Comparison of ENCODE assay signal across 8 cellular contexts in genomic region chr2:54454922-54455583, GRCh38. TPM values are rescaled to one million over a fixed set of nuclear protein-coding genes. Genes with fewer than 3 reads are reported as not detected.
DNase-seq lines count a peak whose midpoint lies in the region; TF ChIP-seq lines count a peak whose summit lies in the region.

No MANE protein-coding gene starts in this region.

- DNase-seq in AG10803 (ENCODE audit: low read depth) (no peak), MM.1S (peak; percentile 51), caudate nucleus (lab: John Stamatoyannopoulos, UW) (peak in 26 of 61 donors; percentile 23 to 76 (median 58)), lower leg skin (ENCODE audit: low spot score in 2 of 2) (peak in 1 of 2 donors; percentile 87), tibial artery (peak in 1 of 2 donors; percentile 29), HUDEP-2 (lab: John Stamatoyannopoulos, UW; ENCODE audit: unreplicated experiment in 76 of 76) (no peak), NCI-H1930 (lab: John Stamatoyannopoulos, UW) (no peak), HPDE6-E6E7 (ENCODE audit: extremely low spot score) (no peak)

- no peaks in the 10 kb centered on the region for H4K20me1 ChIP-seq in MM.1S (ENCODE audit: insufficient read depth, low read length)

- peak overlapping the region; percentile 94 for H2AFZ ChIP-seq in MM.1S (ENCODE audit: low read length)

- peak overlapping the region; percentile 27; the same call in 1 of the 2 replicates for H3K9ac ChIP-seq in MM.1S (ENCODE audit: low read length)

- peaks cover 11% of the 10 kb centered on the region; the same call in 1 of the 2 replicates for H3K4me1 ChIP-seq in MM.1S (ENCODE audit: low read length)
- H3K4me1 ChIP-seq in tibial artery: peaks cover 0 to 29% (median 11%) of the 10 kb centered on the region in 4 donors

- no peaks in the 10 kb centered on the region for H3K9me3 ChIP-seq in MM.1S (replicated peaks; ENCODE audit: insufficient read depth, low read length)
- no peaks in the 10 kb centered on the region for H3K9me3 ChIP-seq in tibial artery

- H3F3A ChIP-seq in MM.1S (ENCODE audit: insufficient read depth, low read length): peaks cover 13% of the 10 kb centered on the region

- H3K79me2 ChIP-seq in MM.1S (ENCODE audit: low read length): peaks cover 18% of the 10 kb centered on the region

- H3K27ac ChIP-seq in MM.1S (ENCODE audit: low read length) (peak overlapping the region; percentile 8; the same call in 1 of the 2 replicates), caudate nucleus (ENCODE audit: low read depth, low read length) (peak overlapping the region; percentile 99), tibial artery (peak overlapping the region; percentile 94 to 96)

- no peaks in the 10 kb centered on the region for H3K9me2 ChIP-seq in MM.1S (replicated peaks; ENCODE audit: insufficient read depth, low read length)

- intact Hi-C loops in lower leg skin (cut with DNase I; ENCODE audit: low total_unique reads) (no loop called here), tibial artery (cut with DNase I; ENCODE audit: low total_unique reads) (no loop called here)

- peak overlapping the region; percentile 79 for H3K4me3 ChIP-seq in AG10803 (ENCODE audit: low read length)
- peak overlapping the region; percentile 82 for H3K4me3 ChIP-seq in MM.1S (ENCODE audit: low read length)
- peak overlapping the region; percentile 10 for H3K4me3 ChIP-seq in lower leg skin (ENCODE audit: low read depth, poor library complexity, severe bottlenecking)
- peak overlapping the region; percentile 86 to 96 for H3K4me3 ChIP-seq in tibial artery

- TF ChIP-seq POLR2A in lower leg skin (IDR thresholded peaks at IDR 0.05): no peak

- TF ChIP-seq CTCF in AG10803 (conservative IDR thresholded peaks at IDR 0.05; ENCODE audit: low read length) (no peak), MM.1S (IDR thresholded peaks at IDR 0.05; ENCODE audit: low read length) (no peak), lower leg skin (IDR thresholded peaks at IDR 0.05) (no peak), tibial artery (IDR thresholded peaks at IDR 0.05) (no peak)

- 15 to 23% methylated on average over 22 of the region's 22 CpGs for WGBS in lower leg skin, 2 donors

- H3K27me3 ChIP-seq in MM.1S (replicated peaks; ENCODE audit: insufficient read depth, low read length) (no peaks in the 10 kb centered on the region), tibial artery (no peaks in the 10 kb centered on the region)

- H3K36me3 ChIP-seq in MM.1S (replicated peaks; ENCODE audit: insufficient read depth, low read length): no peaks in the 10 kb centered on the region
- H3K36me3 ChIP-seq in tibial artery: no peaks in the 10 kb centered on the region

- peak overlapping the region; percentile 97 for H3K4me2 ChIP-seq in MM.1S (ENCODE audit: low read depth, low read length)

RNA-seq across cellular contexts. Expression of gene SPTBN1, which starts 1.1 kb away (rescaled TPM):
- total RNA-seq in lower leg skin: 100 to 1,000 TPM; 132 to 239 (median 195) TPM

Comparison
In these comparisons a context has a peak if more than half of its experiments do, and no peak if none do; other contexts are left out.
1. H3K4me3 ChIP-seq: peak in every context shown above with its lines; median percentile 91 in tibial artery; 82 in MM.1S; 79 in AG10803; 10 in lower leg skin.
2. H3K27ac ChIP-seq: peak in every context shown above with its lines; median percentile 99 in caudate nucleus; 95 in tibial artery; 8 in MM.1S.